ENCODE assay signal across 18 cellular contexts in the genomic region with DNA sequence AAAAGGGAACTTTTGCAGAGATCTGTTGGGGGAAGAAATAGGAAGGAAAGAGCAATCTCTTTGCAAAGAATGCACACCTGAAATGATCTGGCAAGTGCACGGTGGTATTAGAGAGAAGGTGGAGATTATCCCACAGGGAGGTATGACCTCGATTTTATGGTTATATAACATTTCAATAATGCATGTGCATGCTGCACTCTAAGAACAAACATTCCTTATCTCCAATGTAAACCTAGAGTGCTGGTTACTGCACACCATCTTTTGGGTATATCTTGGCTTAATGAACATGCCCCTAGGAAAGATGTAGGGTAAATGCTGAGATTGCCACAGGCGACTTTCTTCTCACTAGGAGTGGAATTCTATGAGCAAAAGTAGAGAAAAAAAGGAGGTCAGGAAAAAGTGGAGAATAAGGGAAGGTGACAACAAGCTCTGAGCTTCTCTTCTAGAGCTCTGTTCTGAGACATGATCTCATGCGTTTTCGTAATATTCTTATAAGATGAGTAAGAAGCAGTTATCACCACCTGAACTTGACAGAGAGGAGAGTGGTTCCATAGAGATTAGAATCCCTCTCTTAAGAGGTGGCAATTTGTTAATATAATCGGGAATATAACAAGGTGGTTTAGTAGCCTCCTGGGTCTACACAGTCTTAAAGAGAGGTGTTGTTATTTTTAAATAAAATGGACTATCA.
"Had no signal": no experiment of that assay in that cellular context is flagged by ENCODE, and none has a peak within 500 bp of the region (broad histone marks: within the 10 kb centered on the region; RNA-seq: fewer than 3 reads in every experiment).

No MANE protein-coding gene starts in this region.

- DNase-seq: activated CD4-positive, alpha-beta T cell treated with anti-CD3 and anti-CD28 coated beads, Interleukin-2, amount 50 U/mL, for 48 hours; activated CD8-positive, alpha-beta memory T cell treated with anti-CD3 and anti-CD28 coated beads, Interleukin-2, amount 50 U/mL, for 48 hours; activated naive CD4-positive, alpha-beta T cell; activated naive CD8-positive, alpha-beta T cell treated with anti-CD3 and anti-CD28 coated beads for 36 hours; activated T-cell treated with anti-CD3 and anti-CD28 coated beads, Interleukin-2, amount 50 U/mL, for 4 hours; amniotic stem cell; foreskin melanocyte; kidney; naive thymus-derived CD4-positive, alpha-beta T cell; retina; spleen; stimulated activated CD4-positive, alpha-beta T cell treated with anti-CD3 and anti-CD28 coated beads, Interleukin-4, amount 100 ng/mL, for 1 hour; stimulated activated naive CD4-positive, alpha-beta T cell; testis; trophoblast cell had no signal

- H3K36me3 ChIP-seq: cardiac muscle cell, spleen, vagina had no signal

- H3K27ac ChIP-seq: cardiac muscle cell, spleen, testis, vagina had no signal

- H3K4me1 ChIP-seq: spleen, testis, vagina had no signal

- H3K9me3 ChIP-seq: spleen, testis, vagina had no signal

- H3K4me3 ChIP-seq: cardiac muscle cell, lung, spleen, testis, vagina had no signal

- H3K27me3 ChIP-seq: cardiac muscle cell, testis, vagina had no signal
